ENCODE assay signal across 1 cellular context in the genomic region with DNA sequence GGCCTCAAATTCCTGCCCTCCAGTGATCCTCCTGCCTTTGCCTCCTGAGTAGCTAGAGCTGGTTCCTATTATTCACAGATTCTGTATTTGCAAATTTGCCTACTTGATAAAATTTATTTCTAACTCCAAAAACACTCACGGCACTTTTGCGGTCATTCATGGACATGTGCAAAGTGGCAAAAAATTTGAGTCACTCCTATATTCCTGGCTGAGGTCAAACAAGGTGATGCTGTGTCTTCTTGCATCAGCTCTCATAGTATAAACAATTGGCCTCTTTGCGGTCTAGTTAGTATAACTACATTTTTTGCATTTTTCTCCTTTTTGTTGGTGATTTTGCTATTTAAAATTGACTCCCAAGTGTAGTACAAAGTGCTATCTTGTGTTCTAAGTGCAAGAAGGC.
TF ChIP-seq lines count a peak whose summit lies in the region.

No MANE protein-coding gene starts in this region.

TF ChIP-seq in HepG2, 621 proteins besides CTCF, POLR2A, EP300 and RAD21:
- TF ChIP-seq, protein P1, sequence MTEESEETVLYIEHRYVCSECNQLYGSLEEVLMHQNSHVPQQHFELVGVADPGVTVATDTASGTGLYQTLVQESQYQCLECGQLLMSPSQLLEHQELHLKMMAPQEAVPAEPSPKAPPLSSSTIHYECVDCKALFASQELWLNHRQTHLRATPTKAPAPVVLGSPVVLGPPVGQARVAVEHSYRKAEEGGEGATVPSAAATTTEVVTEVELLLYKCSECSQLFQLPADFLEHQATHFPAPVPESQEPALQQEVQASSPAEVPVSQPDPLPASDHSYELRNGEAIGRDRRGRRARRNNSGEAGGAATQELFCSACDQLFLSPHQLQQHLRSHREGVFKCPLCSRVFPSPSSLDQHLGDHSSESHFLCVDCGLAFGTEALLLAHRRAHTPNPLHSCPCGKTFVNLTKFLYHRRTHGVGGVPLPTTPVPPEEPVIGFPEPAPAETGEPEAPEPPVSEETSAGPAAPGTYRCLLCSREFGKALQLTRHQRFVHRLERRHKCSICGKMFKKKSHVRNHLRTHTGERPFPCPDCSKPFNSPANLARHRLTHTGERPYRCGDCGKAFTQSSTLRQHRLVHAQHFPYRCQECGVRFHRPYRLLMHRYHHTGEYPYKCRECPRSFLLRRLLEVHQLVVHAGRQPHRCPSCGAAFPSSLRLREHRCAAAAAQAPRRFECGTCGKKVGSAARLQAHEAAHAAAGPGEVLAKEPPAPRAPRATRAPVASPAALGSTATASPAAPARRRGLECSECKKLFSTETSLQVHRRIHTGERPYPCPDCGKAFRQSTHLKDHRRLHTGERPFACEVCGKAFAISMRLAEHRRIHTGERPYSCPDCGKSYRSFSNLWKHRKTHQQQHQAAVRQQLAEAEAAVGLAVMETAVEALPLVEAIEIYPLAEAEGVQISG (CRISPR knock-in tag; IDR thresholded peaks at IDR 0.05) = no peak
- TF ChIP-seq FOSL2 (CRISPR knock-in tag; IDR thresholded peaks at IDR 0.05) (peak; percentile 28; the same call in 1 of the 2 replicates), RXRB (CRISPR knock-in tag; IDR thresholded peaks at IDR 0.05; ENCODE audit: borderline replicate concordance) (peak; percentile 64; the same call in 1 of the 2 replicates), ZBTB33 (CRISPR knock-in tag; IDR thresholded peaks at IDR 0.05) (peak; percentile 25; the same call in 1 of the 2 replicates), CEBPB (IDR thresholded peaks at IDR 0.05; ENCODE audit: borderline replicate concordance, low read depth, low read length) (peak; percentile 2; the same call in 1 of the 2 replicates), MAFF (IDR thresholded peaks at IDR 0.05; ENCODE audit: low read depth, low read length) (0 out of 2 replicates have a peak, but pooled peaks have one; percentile 11), IKZF1 (IDR thresholded peaks at IDR 0.05) (no peak), ATF4 (CRISPR knock-in tag; IDR thresholded peaks at IDR 0.05) (peak in 1 of 2 experiments; percentile 78; a peak in 2 of 4 replicates), ZKSCAN8 (CRISPR knock-in tag; IDR thresholded peaks at IDR 0.05; ENCODE audit: borderline replicate concordance) (no peak)
- TF ChIP-seq, protein P2, sequence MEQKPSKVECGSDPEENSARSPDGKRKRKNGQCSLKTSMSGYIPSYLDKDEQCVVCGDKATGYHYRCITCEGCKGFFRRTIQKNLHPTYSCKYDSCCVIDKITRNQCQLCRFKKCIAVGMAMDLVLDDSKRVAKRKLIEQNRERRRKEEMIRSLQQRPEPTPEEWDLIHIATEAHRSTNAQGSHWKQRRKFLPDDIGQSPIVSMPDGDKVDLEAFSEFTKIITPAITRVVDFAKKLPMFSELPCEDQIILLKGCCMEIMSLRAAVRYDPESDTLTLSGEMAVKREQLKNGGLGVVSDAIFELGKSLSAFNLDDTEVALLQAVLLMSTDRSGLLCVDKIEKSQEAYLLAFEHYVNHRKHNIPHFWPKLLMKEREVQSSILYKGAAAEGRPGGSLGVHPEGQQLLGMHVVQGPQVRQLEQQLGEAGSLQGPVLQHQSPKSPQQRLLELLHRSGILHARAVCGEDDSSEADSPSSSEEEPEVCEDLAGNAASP (CRISPR knock-in tag; IDR thresholded peaks at IDR 0.05; ENCODE audit: borderline replicate concordance) = peak; percentile 76; the same call in 1 of the 2 replicates
- TF ChIP-seq, protein P3, sequence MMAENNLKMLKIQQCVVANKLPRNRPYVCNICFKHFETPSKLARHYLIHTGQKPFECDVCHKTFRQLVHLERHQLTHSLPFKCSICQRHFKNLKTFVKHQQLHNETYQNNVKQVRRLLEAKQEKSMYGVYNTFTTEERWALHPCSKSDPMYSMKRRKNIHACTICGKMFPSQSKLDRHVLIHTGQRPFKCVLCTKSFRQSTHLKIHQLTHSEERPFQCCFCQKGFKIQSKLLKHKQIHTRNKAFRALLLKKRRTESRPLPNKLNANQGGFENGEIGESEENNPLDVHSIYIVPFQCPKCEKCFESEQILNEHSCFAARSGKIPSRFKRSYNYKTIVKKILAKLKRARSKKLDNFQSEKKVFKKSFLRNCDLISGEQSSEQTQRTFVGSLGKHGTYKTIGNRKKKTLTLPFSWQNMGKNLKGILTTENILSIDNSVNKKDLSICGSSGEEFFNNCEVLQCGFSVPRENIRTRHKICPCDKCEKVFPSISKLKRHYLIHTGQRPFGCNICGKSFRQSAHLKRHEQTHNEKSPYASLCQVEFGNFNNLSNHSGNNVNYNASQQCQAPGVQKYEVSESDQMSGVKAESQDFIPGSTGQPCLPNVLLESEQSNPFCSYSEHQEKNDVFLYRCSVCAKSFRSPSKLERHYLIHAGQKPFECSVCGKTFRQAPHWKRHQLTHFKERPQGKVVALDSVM (CRISPR knock-in tag; IDR thresholded peaks at IDR 0.05) = peak; percentile 53
